In the genomic region with DNA sequence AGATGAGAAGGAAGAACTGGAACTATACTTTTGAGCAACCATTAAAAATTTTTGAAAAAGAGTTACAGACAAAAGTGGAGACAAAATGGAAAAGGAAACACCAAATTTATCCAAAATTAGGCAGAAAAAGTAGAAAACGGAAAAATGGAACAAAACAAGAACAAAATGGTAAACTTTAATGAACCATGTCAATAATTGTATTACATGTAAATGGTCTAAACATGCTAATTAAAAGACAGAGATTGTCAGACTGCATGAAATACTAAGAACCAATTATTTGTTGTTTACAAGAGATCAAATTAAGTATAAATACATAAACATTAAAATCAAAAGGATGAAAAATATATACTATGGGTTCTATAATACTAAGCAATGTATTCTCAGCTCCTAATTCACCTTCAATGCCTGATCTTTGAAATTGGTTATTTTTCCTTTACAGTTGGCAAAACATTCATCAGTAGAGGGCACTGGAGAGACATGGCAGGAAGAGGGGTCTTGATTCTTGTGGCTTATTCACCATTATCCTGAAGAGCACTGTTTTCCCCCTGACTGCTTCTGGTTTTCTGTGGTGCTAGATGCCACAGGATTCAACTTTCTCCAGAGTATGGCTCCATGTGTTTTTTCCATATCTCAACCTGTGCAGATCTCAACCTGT, we compare ENCODE assay signal across 3 cellular contexts.
TF ChIP-seq lines count a peak whose summit lies in the region.

No MANE protein-coding gene starts in this region.

TF ChIP-seq in SK-N-SH, 30 proteins besides CTCF, POLR2A, EP300 and RAD21 (continued from another document):
- TF ChIP-seq SMC3 (IDR thresholded peaks at IDR 0.05; ENCODE audit: low read depth, low read length) (0 out of 2 replicates have a peak, but pooled peaks have one; percentile 12), RCOR1 (IDR thresholded peaks at IDR 0.05; ENCODE audit: low read length) (no peak), YY1 (IDR thresholded peaks at IDR 0.05; ENCODE audit: low read depth) (no peak), MXI1 (IDR thresholded peaks at IDR 0.05; ENCODE audit: low read depth, low read length) (no peak), CHD2 (IDR thresholded peaks at IDR 0.05; ENCODE audit: low read length, partially characterized antibody) (no peak), TCF12 (IDR thresholded peaks at IDR 0.05) (no peak), MEF2A (IDR thresholded peaks at IDR 0.05; ENCODE audit: borderline replicate concordance, low read depth) (no peak)

TF ChIP-seq in SK-N-SH treated with all-trans-retinoic acid at 6 μM for 48 hours, 23 proteins besides CTCF, POLR2A, EP300 and RAD21:
- TF ChIP-seq PPARA (CRISPR knock-in tag; IDR thresholded peaks at IDR 0.05; ENCODE audit: borderline replicate concordance) (no peak), ZFP3 (CRISPR knock-in tag; IDR thresholded peaks at IDR 0.05) (no peak), CSDC2 (CRISPR knock-in tag; IDR thresholded peaks at IDR 0.05) (no peak), GLIS3 (CRISPR knock-in tag; IDR thresholded peaks at IDR 0.05) (no peak), ZC3H10 (CRISPR knock-in tag; IDR thresholded peaks at IDR 0.05) (no peak), ZNF565 (CRISPR knock-in tag; conservative IDR thresholded peaks at IDR 0.05; ENCODE audit: low read depth) (no peak), ESRRG (CRISPR knock-in tag; IDR thresholded peaks at IDR 0.05) (no peak), OSR1 (CRISPR knock-in tag; IDR thresholded peaks at IDR 0.05) (no peak), RARB (CRISPR knock-in tag; IDR thresholded peaks at IDR 0.05) (no peak)
- TF ChIP-seq, protein P1, sequence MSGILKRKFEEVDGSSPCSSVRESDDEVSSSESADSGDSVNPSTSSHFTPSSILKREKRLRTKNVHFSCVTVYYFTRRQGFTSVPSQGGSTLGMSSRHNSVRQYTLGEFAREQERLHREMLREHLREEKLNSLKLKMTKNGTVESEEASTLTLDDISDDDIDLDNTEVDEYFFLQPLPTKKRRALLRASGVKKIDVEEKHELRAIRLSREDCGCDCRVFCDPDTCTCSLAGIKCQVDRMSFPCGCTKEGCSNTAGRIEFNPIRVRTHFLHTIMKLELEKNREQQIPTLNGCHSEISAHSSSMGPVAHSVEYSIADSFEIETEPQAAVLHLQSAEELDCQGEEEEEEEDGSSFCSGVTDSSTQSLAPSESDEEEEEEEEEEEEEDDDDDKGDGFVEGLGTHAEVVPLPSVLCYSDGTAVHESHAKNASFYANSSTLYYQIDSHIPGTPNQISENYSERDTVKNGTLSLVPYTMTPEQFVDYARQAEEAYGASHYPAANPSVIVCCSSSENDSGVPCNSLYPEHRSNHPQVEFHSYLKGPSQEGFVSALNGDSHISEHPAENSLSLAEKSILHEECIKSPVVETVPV (CRISPR knock-in tag; IDR thresholded peaks at IDR 0.05): no peak
- TF ChIP-seq, protein P2, sequence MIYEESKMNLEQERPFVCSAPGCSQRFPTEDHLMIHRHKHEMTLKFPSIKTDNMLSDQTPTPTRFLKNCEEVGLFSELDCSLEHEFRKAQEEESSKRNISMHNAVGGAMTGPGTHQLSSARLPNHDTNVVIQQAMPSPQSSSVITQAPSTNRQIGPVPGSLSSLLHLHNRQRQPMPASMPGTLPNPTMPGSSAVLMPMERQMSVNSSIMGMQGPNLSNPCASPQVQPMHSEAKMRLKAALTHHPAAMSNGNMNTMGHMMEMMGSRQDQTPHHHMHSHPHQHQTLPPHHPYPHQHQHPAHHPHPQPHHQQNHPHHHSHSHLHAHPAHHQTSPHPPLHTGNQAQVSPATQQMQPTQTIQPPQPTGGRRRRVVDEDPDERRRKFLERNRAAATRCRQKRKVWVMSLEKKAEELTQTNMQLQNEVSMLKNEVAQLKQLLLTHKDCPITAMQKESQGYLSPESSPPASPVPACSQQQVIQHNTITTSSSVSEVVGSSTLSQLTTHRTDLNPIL (CRISPR knock-in tag; IDR thresholded peaks at IDR 0.05; ENCODE audit: low read depth): no peak
- TF ChIP-seq, protein P3, sequence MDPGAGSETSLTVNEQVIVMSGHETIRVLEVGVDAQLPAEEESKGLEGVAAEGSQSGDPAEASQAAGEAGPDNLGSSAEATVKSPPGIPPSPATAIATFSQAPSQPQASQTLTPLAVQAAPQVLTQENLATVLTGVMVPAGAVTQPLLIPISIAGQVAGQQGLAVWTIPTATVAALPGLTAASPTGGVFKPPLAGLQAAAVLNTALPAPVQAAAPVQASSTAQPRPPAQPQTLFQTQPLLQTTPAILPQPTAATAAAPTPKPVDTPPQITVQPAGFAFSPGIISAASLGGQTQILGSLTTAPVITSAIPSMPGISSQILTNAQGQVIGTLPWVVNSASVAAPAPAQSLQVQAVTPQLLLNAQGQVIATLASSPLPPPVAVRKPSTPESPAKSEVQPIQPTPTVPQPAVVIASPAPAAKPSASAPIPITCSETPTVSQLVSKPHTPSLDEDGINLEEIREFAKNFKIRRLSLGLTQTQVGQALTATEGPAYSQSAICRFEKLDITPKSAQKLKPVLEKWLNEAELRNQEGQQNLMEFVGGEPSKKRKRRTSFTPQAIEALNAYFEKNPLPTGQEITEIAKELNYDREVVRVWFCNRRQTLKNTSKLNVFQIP (CRISPR knock-in tag; IDR thresholded peaks at IDR 0.05; ENCODE audit: borderline replicate concordance, low read depth): no peak
- TF ChIP-seq, protein P4, sequence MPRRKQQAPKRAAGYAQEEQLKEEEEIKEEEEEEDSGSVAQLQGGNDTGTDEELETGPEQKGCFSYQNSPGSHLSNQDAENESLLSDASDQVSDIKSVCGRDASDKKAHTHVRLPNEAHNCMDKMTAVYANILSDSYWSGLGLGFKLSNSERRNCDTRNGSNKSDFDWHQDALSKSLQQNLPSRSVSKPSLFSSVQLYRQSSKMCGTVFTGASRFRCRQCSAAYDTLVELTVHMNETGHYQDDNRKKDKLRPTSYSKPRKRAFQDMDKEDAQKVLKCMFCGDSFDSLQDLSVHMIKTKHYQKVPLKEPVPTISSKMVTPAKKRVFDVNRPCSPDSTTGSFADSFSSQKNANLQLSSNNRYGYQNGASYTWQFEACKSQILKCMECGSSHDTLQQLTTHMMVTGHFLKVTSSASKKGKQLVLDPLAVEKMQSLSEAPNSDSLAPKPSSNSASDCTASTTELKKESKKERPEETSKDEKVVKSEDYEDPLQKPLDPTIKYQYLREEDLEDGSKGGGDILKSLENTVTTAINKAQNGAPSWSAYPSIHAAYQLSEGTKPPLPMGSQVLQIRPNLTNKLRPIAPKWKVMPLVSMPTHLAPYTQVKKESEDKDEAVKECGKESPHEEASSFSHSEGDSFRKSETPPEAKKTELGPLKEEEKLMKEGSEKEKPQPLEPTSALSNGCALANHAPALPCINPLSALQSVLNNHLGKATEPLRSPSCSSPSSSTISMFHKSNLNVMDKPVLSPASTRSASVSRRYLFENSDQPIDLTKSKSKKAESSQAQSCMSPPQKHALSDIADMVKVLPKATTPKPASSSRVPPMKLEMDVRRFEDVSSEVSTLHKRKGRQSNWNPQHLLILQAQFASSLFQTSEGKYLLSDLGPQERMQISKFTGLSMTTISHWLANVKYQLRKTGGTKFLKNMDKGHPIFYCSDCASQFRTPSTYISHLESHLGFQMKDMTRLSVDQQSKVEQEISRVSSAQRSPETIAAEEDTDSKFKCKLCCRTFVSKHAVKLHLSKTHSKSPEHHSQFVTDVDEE (CRISPR knock-in tag; IDR thresholded peaks at IDR 0.05): no peak
TF ChIP-seq in SK-N-SH treated with all-trans-retinoic acid at 6 μM for 48 hours: peak in this region for 0.

TF ChIP-seq in K562, 482 proteins besides CTCF, POLR2A, EP300 and RAD21 (continued from another document and continues in another):
- TF ChIP-seq, protein P5, sequence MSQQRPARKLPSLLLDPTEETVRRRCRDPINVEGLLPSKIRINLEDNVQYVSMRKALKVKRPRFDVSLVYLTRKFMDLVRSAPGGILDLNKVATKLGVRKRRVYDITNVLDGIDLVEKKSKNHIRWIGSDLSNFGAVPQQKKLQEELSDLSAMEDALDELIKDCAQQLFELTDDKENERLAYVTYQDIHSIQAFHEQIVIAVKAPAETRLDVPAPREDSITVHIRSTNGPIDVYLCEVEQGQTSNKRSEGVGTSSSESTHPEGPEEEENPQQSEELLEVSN (IDR thresholded peaks at IDR 0.05; ENCODE audit: borderline replicate concordance in 1 of 2, extremely low read depth in 1 of 2, insufficient read depth in 1 of 2, insufficient read length in 1 of 2, low read depth in 1 of 2, low read length in 1 of 2, poor library complexity in 1 of 2, severe bottlenecking in 1 of 2): no peak
- TF ChIP-seq, protein P2 (CRISPR knock-in tag; IDR thresholded peaks at IDR 0.05): no peak
- TF ChIP-seq ZZZ3 (IDR thresholded peaks at IDR 0.05) (no peak), ZNF224 (CRISPR knock-in tag; IDR thresholded peaks at IDR 0.05) (no peak), NFATC3 (IDR thresholded peaks at IDR 0.05) (no peak), CBFB (CRISPR knock-in tag; IDR thresholded peaks at IDR 0.05) (no peak), KAT2B (IDR thresholded peaks at IDR 0.05; ENCODE audit: low read depth, low read length) (no peak), WHSC1 (IDR thresholded peaks at IDR 0.05; ENCODE audit: low read length) (no peak), ESRRB (CRISPR knock-in tag; IDR thresholded peaks at IDR 0.05; ENCODE audit: borderline replicate concordance) (no peak), ZNF780A (CRISPR knock-in tag; IDR thresholded peaks at IDR 0.05) (no peak), ZNF668 (CRISPR knock-in tag; IDR thresholded peaks at IDR 0.05) (no peak), MYC (IDR thresholded peaks at IDR 0.05; ENCODE audit: low read depth, low read length) (no peak), MYC (CRISPR knock-in tag; IDR thresholded peaks at IDR 0.05; ENCODE audit: borderline replicate concordance, low read depth) (no peak)
- TF ChIP-seq, protein P6, sequence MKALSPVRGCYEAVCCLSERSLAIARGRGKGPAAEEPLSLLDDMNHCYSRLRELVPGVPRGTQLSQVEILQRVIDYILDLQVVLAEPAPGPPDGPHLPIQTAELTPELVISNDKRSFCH (CRISPR knock-in tag; IDR thresholded peaks at IDR 0.05): no peak
- TF ChIP-seq, protein P6 (tag; IDR thresholded peaks at IDR 0.05): no peak
- TF ChIP-seq, protein P7, sequence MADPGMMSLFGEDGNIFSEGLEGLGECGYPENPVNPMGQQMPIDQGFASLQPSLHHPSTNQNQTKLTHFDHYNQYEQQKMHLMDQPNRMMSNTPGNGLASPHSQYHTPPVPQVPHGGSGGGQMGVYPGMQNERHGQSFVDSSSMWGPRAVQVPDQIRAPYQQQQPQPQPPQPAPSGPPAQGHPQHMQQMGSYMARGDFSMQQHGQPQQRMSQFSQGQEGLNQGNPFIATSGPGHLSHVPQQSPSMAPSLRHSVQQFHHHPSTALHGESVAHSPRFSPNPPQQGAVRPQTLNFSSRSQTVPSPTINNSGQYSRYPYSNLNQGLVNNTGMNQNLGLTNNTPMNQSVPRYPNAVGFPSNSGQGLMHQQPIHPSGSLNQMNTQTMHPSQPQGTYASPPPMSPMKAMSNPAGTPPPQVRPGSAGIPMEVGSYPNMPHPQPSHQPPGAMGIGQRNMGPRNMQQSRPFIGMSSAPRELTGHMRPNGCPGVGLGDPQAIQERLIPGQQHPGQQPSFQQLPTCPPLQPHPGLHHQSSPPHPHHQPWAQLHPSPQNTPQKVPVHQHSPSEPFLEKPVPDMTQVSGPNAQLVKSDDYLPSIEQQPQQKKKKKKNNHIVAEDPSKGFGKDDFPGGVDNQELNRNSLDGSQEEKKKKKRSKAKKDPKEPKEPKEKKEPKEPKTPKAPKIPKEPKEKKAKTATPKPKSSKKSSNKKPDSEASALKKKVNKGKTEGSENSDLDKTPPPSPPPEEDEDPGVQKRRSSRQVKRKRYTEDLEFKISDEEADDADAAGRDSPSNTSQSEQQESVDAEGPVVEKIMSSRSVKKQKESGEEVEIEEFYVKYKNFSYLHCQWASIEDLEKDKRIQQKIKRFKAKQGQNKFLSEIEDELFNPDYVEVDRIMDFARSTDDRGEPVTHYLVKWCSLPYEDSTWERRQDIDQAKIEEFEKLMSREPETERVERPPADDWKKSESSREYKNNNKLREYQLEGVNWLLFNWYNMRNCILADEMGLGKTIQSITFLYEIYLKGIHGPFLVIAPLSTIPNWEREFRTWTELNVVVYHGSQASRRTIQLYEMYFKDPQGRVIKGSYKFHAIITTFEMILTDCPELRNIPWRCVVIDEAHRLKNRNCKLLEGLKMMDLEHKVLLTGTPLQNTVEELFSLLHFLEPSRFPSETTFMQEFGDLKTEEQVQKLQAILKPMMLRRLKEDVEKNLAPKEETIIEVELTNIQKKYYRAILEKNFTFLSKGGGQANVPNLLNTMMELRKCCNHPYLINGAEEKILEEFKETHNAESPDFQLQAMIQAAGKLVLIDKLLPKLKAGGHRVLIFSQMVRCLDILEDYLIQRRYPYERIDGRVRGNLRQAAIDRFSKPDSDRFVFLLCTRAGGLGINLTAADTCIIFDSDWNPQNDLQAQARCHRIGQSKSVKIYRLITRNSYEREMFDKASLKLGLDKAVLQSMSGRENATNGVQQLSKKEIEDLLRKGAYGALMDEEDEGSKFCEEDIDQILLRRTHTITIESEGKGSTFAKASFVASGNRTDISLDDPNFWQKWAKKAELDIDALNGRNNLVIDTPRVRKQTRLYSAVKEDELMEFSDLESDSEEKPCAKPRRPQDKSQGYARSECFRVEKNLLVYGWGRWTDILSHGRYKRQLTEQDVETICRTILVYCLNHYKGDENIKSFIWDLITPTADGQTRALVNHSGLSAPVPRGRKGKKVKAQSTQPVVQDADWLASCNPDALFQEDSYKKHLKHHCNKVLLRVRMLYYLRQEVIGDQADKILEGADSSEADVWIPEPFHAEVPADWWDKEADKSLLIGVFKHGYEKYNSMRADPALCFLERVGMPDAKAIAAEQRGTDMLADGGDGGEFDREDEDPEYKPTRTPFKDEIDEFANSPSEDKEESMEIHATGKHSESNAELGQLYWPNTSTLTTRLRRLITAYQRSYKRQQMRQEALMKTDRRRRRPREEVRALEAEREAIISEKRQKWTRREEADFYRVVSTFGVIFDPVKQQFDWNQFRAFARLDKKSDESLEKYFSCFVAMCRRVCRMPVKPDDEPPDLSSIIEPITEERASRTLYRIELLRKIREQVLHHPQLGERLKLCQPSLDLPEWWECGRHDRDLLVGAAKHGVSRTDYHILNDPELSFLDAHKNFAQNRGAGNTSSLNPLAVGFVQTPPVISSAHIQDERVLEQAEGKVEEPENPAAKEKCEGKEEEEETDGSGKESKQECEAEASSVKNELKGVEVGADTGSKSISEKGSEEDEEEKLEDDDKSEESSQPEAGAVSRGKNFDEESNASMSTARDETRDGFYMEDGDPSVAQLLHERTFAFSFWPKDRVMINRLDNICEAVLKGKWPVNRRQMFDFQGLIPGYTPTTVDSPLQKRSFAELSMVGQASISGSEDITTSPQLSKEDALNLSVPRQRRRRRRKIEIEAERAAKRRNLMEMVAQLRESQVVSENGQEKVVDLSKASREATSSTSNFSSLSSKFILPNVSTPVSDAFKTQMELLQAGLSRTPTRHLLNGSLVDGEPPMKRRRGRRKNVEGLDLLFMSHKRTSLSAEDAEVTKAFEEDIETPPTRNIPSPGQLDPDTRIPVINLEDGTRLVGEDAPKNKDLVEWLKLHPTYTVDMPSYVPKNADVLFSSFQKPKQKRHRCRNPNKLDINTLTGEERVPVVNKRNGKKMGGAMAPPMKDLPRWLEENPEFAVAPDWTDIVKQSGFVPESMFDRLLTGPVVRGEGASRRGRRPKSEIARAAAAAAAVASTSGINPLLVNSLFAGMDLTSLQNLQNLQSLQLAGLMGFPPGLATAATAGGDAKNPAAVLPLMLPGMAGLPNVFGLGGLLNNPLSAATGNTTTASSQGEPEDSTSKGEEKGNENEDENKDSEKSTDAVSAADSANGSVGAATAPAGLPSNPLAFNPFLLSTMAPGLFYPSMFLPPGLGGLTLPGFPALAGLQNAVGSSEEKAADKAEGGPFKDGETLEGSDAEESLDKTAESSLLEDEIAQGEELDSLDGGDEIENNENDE (IDR thresholded peaks at IDR 0.05; ENCODE audit: low read depth, low read length): no peak
